In genomic region chr22:46377566-46378498, GRCh38 we compare ENCODE assay signal across 11 cellular contexts. TPM values are rescaled to one million over a fixed set of nuclear protein-coding genes. Genes with fewer than 3 reads are reported as not detected.
DNase-seq lines count a peak whose midpoint lies in the region; ATAC-seq and TF ChIP-seq lines count a peak whose summit lies in the region.
"Had no signal": no experiment of that assay in that cellular context is flagged by ENCODE, and none has a peak within 500 bp of the region (broad histone marks: within the 10 kb centered on the region; RNA-seq: fewer than 3 reads in every experiment).

No MANE protein-coding gene starts in this region.

- H3K23ac ChIP-seq in trophoblast cell (ENCODE audit: low read length) = no peak overlapping the region

- TF ChIP-seq CTCF in PC-9 (conservative IDR thresholded peaks at IDR 0.05) = no peak

- intact Hi-C loops in PC-9 (cut with micrococcal nuclease; ENCODE audit: unreplicated experiment) (loop anchor here (1.0 to 5.0 kb wide), 2 partner anchors 73 to 374 kb away; no protein-coding TSS in a partner anchor), left cardiac atrium (cut with DNase I) (no loop called here)

- H2AFZ ChIP-seq in PC-9 = no peak overlapping the region
- no peak overlapping the region for H2AFZ ChIP-seq in trophoblast cell (ENCODE audit: insufficient read depth, low read length, poor library complexity)

- no peak overlapping the region for H4K12ac ChIP-seq in trophoblast cell (ENCODE audit: low read depth, low read length)

- whole genome bisulfite sequencing in trophoblast cell (ENCODE audit: extremely low coverage, insufficient coverage, insufficient read length) = no CpG with 5 or more reads among the region's 25 CpGs

- DNase-seq in ELR (ENCODE audit: low read depth) (peak; percentile 64), PC-9 (peak; percentile 94 to 96), left cardiac atrium (no peak), trophoblast cell (peak; percentile 96 to 98), medulla oblongata (ENCODE audit: extremely low spot score) (no peak), NCI-H748 treated with DMSO at 0.1 percent for 48 hours (lab: John Stamatoyannopoulos, UW) (no peak), T-helper 2 cell (no peak)
- DNase-seq: cortex of kidney; GF-D8; stimulated activated CD4-positive, alpha-beta T cell treated with anti-CD3 and anti-CD28 coated beads, Interleukin-2, amount 100 ng/mL, for 48 hours had no signal

- peaks cover 10% of the 10 kb centered on the region for H3K36me3 ChIP-seq in PC-9 (ENCODE audit: low read depth)
- H3K36me3 ChIP-seq in trophoblast cell (ENCODE audit: control insufficient read depth in 1 of 2, insufficient read depth in 2 of 2, low read length in 2 of 2) = peaks cover 16 to 22% of the 10 kb centered on the region in 2 experiments

- peak overlapping the region; percentile 21 for H2BK120ac ChIP-seq in trophoblast cell (ENCODE audit: insufficient read depth, low read length, poor library complexity)

- H3K9ac ChIP-seq in trophoblast cell (ENCODE audit: low read length) = no peak overlapping the region

- no peak overlapping the region for H3K18ac ChIP-seq in trophoblast cell (ENCODE audit: low read length)

- peak overlapping the region; percentile 77 for H3K4me2 ChIP-seq in PC-9
- peak overlapping the region; percentile 51 for H3K4me2 ChIP-seq in trophoblast cell (ENCODE audit: low read length)

- peak overlapping the region; percentile 95 for H3K27ac ChIP-seq in PC-9
- H3K27ac ChIP-seq in trophoblast cell (ENCODE audit: low read depth, low read length) = peak overlapping the region; percentile 66

- H2AK5ac ChIP-seq in trophoblast cell (ENCODE audit: low read length) = no peak overlapping the region

- no peaks in the 10 kb centered on the region for H3K27me3 ChIP-seq in PC-9 (ENCODE audit: insufficient read depth, low read depth)
- H3K27me3 ChIP-seq in trophoblast cell (ENCODE audit: insufficient read depth, low read length) = no peaks in the 10 kb centered on the region

- peak overlapping the region; percentile 40 for H4K91ac ChIP-seq in trophoblast cell (ENCODE audit: low read depth, low read length)

- peaks cover 35% of the 10 kb centered on the region for H3F3A ChIP-seq in PC-9 (ENCODE audit: insufficient read depth, low read depth)

- H3K4ac ChIP-seq in trophoblast cell (ENCODE audit: low read depth, low read length) = no peak overlapping the region

- H3K9me2 ChIP-seq in PC-9 (ENCODE audit: insufficient read depth) = no peaks in the 10 kb centered on the region

- H3K9me3 ChIP-seq in PC-9 (ENCODE audit: insufficient read depth, low read depth) (no peaks in the 10 kb centered on the region), trophoblast cell (ENCODE audit: insufficient read depth, low read depth, low read length) (peaks cover 11% of the 10 kb centered on the region)

- H3K14ac ChIP-seq in trophoblast cell (ENCODE audit: low read length) = peak overlapping the region; percentile 18

- H4K8ac ChIP-seq in trophoblast cell (ENCODE audit: low read depth, low read length) = peak overlapping the region; percentile 8

- CTCF ChIA-PET in PC-9 (lab: Charles Lee) = interaction anchor here (0.6 kb wide), 1 partner anchor 186 kb away, joined by 13 read pairs; no protein-coding TSS in a partner anchor

- peak overlapping the region; percentile 90 for H2BK12ac ChIP-seq in trophoblast cell (ENCODE audit: low read length)

- H3K4me3 ChIP-seq in PC-9 (peak overlapping the region; percentile 39; the same call in 1 of the 2 replicates), trophoblast cell (ENCODE audit: low read depth, low read length) (no peak overlapping the region)

- H2BK5ac ChIP-seq in trophoblast cell (ENCODE audit: low read depth, low read length, poor library complexity) = peak overlapping the region; percentile 41

- H4K20me1 ChIP-seq in PC-9 (ENCODE audit: insufficient read depth) = no peaks in the 10 kb centered on the region

- H3K79me2 ChIP-seq in PC-9 (ENCODE audit: low read depth) (peaks cover 10% of the 10 kb centered on the region; the same call in 1 of the 2 replicates), trophoblast cell (ENCODE audit: control insufficient read depth, insufficient read depth, low read length, poor library complexity) (no peaks in the 10 kb centered on the region)

- ATAC-seq in left cardiac atrium (peak; percentile 43 to 58), HG02623 (IDR thresholded peaks at IDR 0.05; ENCODE audit: unreplicated experiment) (no peak)

- H3K79me1 ChIP-seq in trophoblast cell (ENCODE audit: low read length) = peaks cover 16% of the 10 kb centered on the region

- POLR2A ChIA-PET in PC-9 (lab: Charles Lee; ENCODE audit: unreplicated experiment) = no interaction called here

- H3K4me1 ChIP-seq in PC-9 (replicated peaks; ENCODE audit: insufficient read depth) = peaks cover 67% of the 10 kb centered on the region
- H3K4me1 ChIP-seq in trophoblast cell (ENCODE audit: control insufficient read depth in 1 of 2, insufficient read depth in 2 of 2, low read length in 2 of 2) = peaks cover 25 to 26% of the 10 kb centered on the region in 2 experiments

- BruUV-seq in PC-9 (replicated peaks; lab: Mats Ljungman, UMichigan) = TSS peak; percentile 78

RNA-seq across cellular contexts. Expression of gene TRMU, which starts 42.3 kb away (rescaled TPM):
- 51.5 and 58.2 TPM in 2 replicates for total RNA-seq in PC-9 (2021)
- total RNA-seq in left cardiac atrium = 10 to 100 TPM; 27.5 to 41.9 TPM
- polyA plus RNA-seq in trophoblast cell (2013) = 28.5 TPM in 2 replicates

Comparison
In these comparisons a context has a peak if more than half of its experiments do, and no peak if none do; other contexts are left out.
1. DNase-seq: peak in ELR (single experiment), PC-9 (2 of 2) and trophoblast cell (2 of 2); none in left cardiac atrium (single experiment), medulla oblongata (single experiment), NCI-H748 treated with DMSO at 0.1 percent for 48 hours (single experiment) and T-helper 2 cell (0 of 5).